2 cellular contexts compared by ENCODE assay signal in genomic region chr7:44101304-44101965, GRCh38.
TF ChIP-seq lines count a peak whose summit lies in the region.

No MANE protein-coding gene starts in this region.

TF ChIP-seq in HepG2, 621 proteins besides CTCF, POLR2A, EP300 and RAD21 (continues in another document):
- no peak for TF ChIP-seq MNT (IDR thresholded peaks at IDR 0.05)
- no peak for TF ChIP-seq IRX3 (CRISPR knock-in tag; IDR thresholded peaks at IDR 0.05; ENCODE audit: borderline replicate concordance, low read depth)
- TF ChIP-seq GMEB2 (CRISPR knock-in tag; IDR thresholded peaks at IDR 0.05; ENCODE audit: low read depth) = no peak
- no peak for TF ChIP-seq TSC22D2 (CRISPR knock-in tag; IDR thresholded peaks at IDR 0.05; ENCODE audit: borderline replicate concordance)
- TF ChIP-seq ZNF703 (CRISPR knock-in tag; IDR thresholded peaks at IDR 0.05; ENCODE audit: borderline replicate concordance) = no peak
- TF ChIP-seq PAWR (CRISPR knock-in tag; IDR thresholded peaks at IDR 0.05; ENCODE audit: borderline replicate concordance) = 0 out of 2 replicates have a peak, but pooled peaks have one; percentile 37
- TF ChIP-seq ZBTB7A (CRISPR knock-in tag; IDR thresholded peaks at IDR 0.05) = peak; percentile 26; the same call in 1 of the 2 replicates
- TF ChIP-seq FOXJ3 (CRISPR knock-in tag; IDR thresholded peaks at IDR 0.05; ENCODE audit: borderline replicate concordance) = no peak
- TF ChIP-seq HDAC1 (CRISPR knock-in tag; IDR thresholded peaks at IDR 0.05) = 0 out of 2 replicates have a peak, but pooled peaks have one; percentile 39
- TF ChIP-seq ZNF501 (CRISPR knock-in tag; IDR thresholded peaks at IDR 0.05) = peak; percentile 44; the same call in 1 of the 2 replicates
- peak; percentile 12; the same call in 1 of the 2 replicates for TF ChIP-seq ZFY (CRISPR knock-in tag; IDR thresholded peaks at IDR 0.05)
- no peak for TF ChIP-seq TRIM22 (IDR thresholded peaks at IDR 0.05)
- TF ChIP-seq ZBTB3 (CRISPR knock-in tag; IDR thresholded peaks at IDR 0.05; ENCODE audit: borderline replicate concordance, low read depth) = no peak
- TF ChIP-seq ZNF713 (CRISPR knock-in tag; IDR thresholded peaks at IDR 0.05) = no peak
- TF ChIP-seq REXO4 (CRISPR knock-in tag; IDR thresholded peaks at IDR 0.05; ENCODE audit: borderline replicate concordance) = no peak
- 0 out of 2 replicates have a peak, but pooled peaks have one; percentile 37 for TF ChIP-seq ZNF607 (CRISPR knock-in tag; IDR thresholded peaks at IDR 0.05; ENCODE audit: borderline replicate concordance)
- TF ChIP-seq ZNF615 (CRISPR knock-in tag; IDR thresholded peaks at IDR 0.05; ENCODE audit: borderline replicate concordance) = no peak
- no peak for TF ChIP-seq ZNF333 (CRISPR knock-in tag; IDR thresholded peaks at IDR 0.05; ENCODE audit: borderline replicate concordance)
- no peak for TF ChIP-seq ZNF296 (CRISPR knock-in tag; conservative IDR thresholded peaks at IDR 0.05)
- no peak for TF ChIP-seq SALL1 (CRISPR knock-in tag; IDR thresholded peaks at IDR 0.05)
- TF ChIP-seq AGO1 (IDR thresholded peaks at IDR 0.05; ENCODE audit: low read depth, low read length, poor library complexity, severe bottlenecking) = no peak
- no peak for TF ChIP-seq MTF1 (CRISPR knock-in tag; IDR thresholded peaks at IDR 0.05)
- no peak for TF ChIP-seq GPBP1L1 (CRISPR knock-in tag; IDR thresholded peaks at IDR 0.05)
- TF ChIP-seq ZFX (CRISPR knock-in tag; IDR thresholded peaks at IDR 0.05; ENCODE audit: low read depth) = peak; percentile 13; the same call in 1 of the 2 replicates
- no peak for TF ChIP-seq XBP1 (CRISPR knock-in tag; IDR thresholded peaks at IDR 0.05)
- no peak for TF ChIP-seq ZNF782 (CRISPR knock-in tag; IDR thresholded peaks at IDR 0.05; ENCODE audit: borderline replicate concordance)
- TF ChIP-seq ZUFSP (CRISPR knock-in tag; IDR thresholded peaks at IDR 0.05; ENCODE audit: borderline replicate concordance) = no peak
- no peak for TF ChIP-seq KLF13 (CRISPR knock-in tag; IDR thresholded peaks at IDR 0.05)
- no peak for TF ChIP-seq ZNF792 (CRISPR knock-in tag; IDR thresholded peaks at IDR 0.05)

TF ChIP-seq in HEK293T, 16 proteins besides CTCF, POLR2A, EP300 and RAD21:
- no peak for TF ChIP-seq FOXM1 (IDR thresholded peaks at IDR 0.05; ENCODE audit: borderline replicate concordance)
- TF ChIP-seq CTBP1 (IDR thresholded peaks at IDR 0.05; ENCODE audit: borderline replicate concordance) = no peak
- TF ChIP-seq BHLHE40 (IDR thresholded peaks at IDR 0.05; ENCODE audit: borderline replicate concordance) = no peak
- no peak for TF ChIP-seq ZNF384 (IDR thresholded peaks at IDR 0.05)
- TF ChIP-seq PKNOX1 (IDR thresholded peaks at IDR 0.05) = no peak
- no peak for TF ChIP-seq TARDBP (IDR thresholded peaks at IDR 0.05)
